17 cellular contexts compared by ENCODE assay signal in genomic region chr3:105967117-105967516, GRCh38.
DNase-seq lines count a peak whose midpoint lies in the region; ATAC-seq, FAIRE-seq and TF ChIP-seq lines count a peak whose summit lies in the region.
"Had no signal": no experiment of that assay in that cellular context is flagged by ENCODE, and none has a peak within 500 bp of the region (broad histone marks: within the 10 kb centered on the region; RNA-seq: fewer than 3 reads in every experiment).

No MANE protein-coding gene starts in this region.

- H3K27ac ChIP-seq in right cardiac atrium (ENCODE audit: low read length) (no peak overlapping the region), esophagus squamous epithelium (no peak overlapping the region)
- H3K27ac ChIP-seq: body of pancreas, lower lobe of right lung, suprapubic skin had no signal

- H3K9me3 ChIP-seq in right cardiac atrium (ENCODE audit: control insufficient read depth, low read length) (no peaks in the 10 kb centered on the region), esophagus squamous epithelium (peaks cover 0 to 11% (median 2%) of the 10 kb centered on the region in 3 donors)
- H3K9me3 ChIP-seq: body of pancreas, lower lobe of right lung had no signal

- TF ChIP-seq CTCF in esophagus squamous epithelium (IDR thresholded peaks at IDR 0.05), result no peak

- H3K4me1 ChIP-seq in right cardiac atrium (ENCODE audit: control insufficient read depth, insufficient read depth, low read length) (no peaks in the 10 kb centered on the region), esophagus squamous epithelium (peaks cover 0 to 27% (median 5%) of the 10 kb centered on the region in 3 donors)
- H3K4me1 ChIP-seq: body of pancreas, lower lobe of right lung had no signal

- H3K27me3 ChIP-seq in right cardiac atrium (ENCODE audit: control insufficient read depth, insufficient read depth) (no peaks in the 10 kb centered on the region), esophagus squamous epithelium (no peaks in the 10 kb centered on the region)
- H3K27me3 ChIP-seq: body of pancreas, suprapubic skin had no signal

- peak; percentile 26 for FAIRE-seq in HTR-8/SVneo (lab: Jason Lieb, UNC)

- DNase-seq in AG08396 (ENCODE audit: low spot score) (peak; percentile 10), HTR-8/SVneo (ENCODE audit: insufficient read length, low spot score) (peak; percentile 40), amniotic epithelial cell (ENCODE audit: low read depth) (peak; percentile 47), right cardiac atrium (no peak), erythroblast (lab: John Stamatoyannopoulos, UW) (no peak), esophagus squamous epithelium (lab: John Stamatoyannopoulos, UW) (no peak), SK-N-DZ (ENCODE audit: low spot score) (no peak), NCI-H1694 (lab: John Stamatoyannopoulos, UW) (no peak)
- DNase-seq: activated CD8-positive, alpha-beta T cell treated with anti-CD3 and anti-CD28 coated beads for 36 hours; body of pancreas; hippocampal formation; lower lobe of right lung; NCI-H1694 treated with DMSO at 0.1 percent for 48 hours; NCI-H748 treated with DMSO at 0.1 percent for 48 hours; SHP77 had no signal

- H3K4me3 ChIP-seq in right cardiac atrium (ENCODE audit: low read length) (no peak overlapping the region), esophagus squamous epithelium (no peak overlapping the region)
- H3K4me3 ChIP-seq: body of pancreas, lower lobe of right lung, smooth muscle cell, suprapubic skin had no signal

- ATAC-seq in right cardiac atrium, result peak; percentile 65 to 90
- ATAC-seq: activated CD8-positive, alpha-beta T cell treated with anti-CD3 and anti-CD28 coated beads for 36 hours; body of pancreas; lower lobe of right lung had no signal

- TF ChIP-seq POLR2A in erythroblast (IDR thresholded peaks at IDR 0.05; ENCODE audit: low read length) (no peak), esophagus squamous epithelium (IDR thresholded peaks at IDR 0.05) (no peak)

- intact Hi-C loops in right cardiac atrium (cut with DNase I), result no loop called here
- intact Hi-C loops in esophagus squamous epithelium (cut with DNase I), result no loop called here

- WGBS in right cardiac atrium, result 35% methylated on average over 1 of the region's 1 CpG
- 11 to 56% methylated on average over 1 of the region's 1 CpG for whole genome bisulfite sequencing in esophagus squamous epithelium, 2 donors

- H3K36me3 ChIP-seq in esophagus squamous epithelium, result no peaks in the 10 kb centered on the region
- H3K36me3 ChIP-seq: lower lobe of right lung, suprapubic skin had no signal

Comparison
In these comparisons a context has a peak if more than half of its experiments do, and no peak if none do; other contexts are left out.
1. DNase-seq: peak in AG08396 (single experiment), HTR-8/SVneo (single experiment) and amniotic epithelial cell (single experiment); none in right cardiac atrium (0 of 3), erythroblast (0 of 2), esophagus squamous epithelium (single experiment), SK-N-DZ (single experiment) and NCI-H1694 (single experiment).